In the genomic region with DNA sequence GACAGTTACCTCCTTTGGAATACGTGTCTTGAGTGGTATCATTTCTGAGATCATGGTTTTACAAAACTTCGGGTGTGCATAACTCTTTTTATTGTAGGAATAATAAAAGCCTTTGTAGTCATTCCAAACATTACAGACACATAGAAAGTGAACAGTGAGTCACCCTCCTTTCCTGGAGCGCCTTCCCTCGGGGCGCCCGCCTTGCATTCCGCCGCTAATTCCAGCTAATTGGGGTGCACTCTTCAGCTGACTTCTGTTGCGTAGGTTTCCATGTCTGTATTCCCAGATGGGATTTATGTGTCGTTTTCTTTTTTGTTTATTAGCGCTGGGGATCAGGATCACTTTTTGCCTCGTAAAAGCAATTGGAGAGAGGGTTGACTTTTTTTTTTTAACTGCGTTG, we compare ENCODE assay signal across 14 cellular contexts. TPM values are rescaled to one million over a fixed set of nuclear protein-coding genes. Genes with fewer than 3 reads are reported as not detected.
DNase-seq lines count a peak whose midpoint lies in the region; ATAC-seq, FAIRE-seq and TF ChIP-seq lines count a peak whose summit lies in the region.
"Had no signal": no experiment of that assay in that cellular context is flagged by ENCODE, and none has a peak within 500 bp of the region (broad histone marks: within the 10 kb centered on the region; RNA-seq: fewer than 3 reads in every experiment).

No MANE protein-coding gene starts in this region.

- H3K4me3 ChIP-seq in ACC112 (ENCODE audit: low read depth, low read length) = no peak overlapping the region
- H3K4me3 ChIP-seq: testis had no signal

- peaks cover 98% of the 10 kb centered on the region for H3K79me2 ChIP-seq in ACC112 (ENCODE audit: control insufficient read depth, insufficient read depth, low read length, unreplicated experiment)

- peaks cover 39% of the 10 kb centered on the region for H3K4me1 ChIP-seq in ACC112 (ENCODE audit: control insufficient read depth, insufficient read depth, low read length, unreplicated experiment)

- FAIRE-seq in HTR-8/SVneo (lab: Jason Lieb, UNC) = peak; percentile 75
- FAIRE-seq: colon had no signal

- no peaks in the 10 kb centered on the region for H3K27me3 ChIP-seq in ACC112 (ENCODE audit: insufficient read depth, low read length)
- no peaks in the 10 kb centered on the region for H3K27me3 ChIP-seq in layer of hippocampus (ENCODE audit: control insufficient read depth, insufficient read depth, low read length)
- H3K27me3 ChIP-seq: testis had no signal

- peaks cover 3 to 29% (median 10%) of the 10 kb centered on the region in 5 experiments for H3K9me3 Mint-ChIP-seq in brain

- H3K27ac ChIP-seq in ACC112 (ENCODE audit: low read depth, low read length) (0 out of 2 replicates have a peak overlapping the region, but pooled peaks have one; percentile 6), layer of hippocampus (ENCODE audit: low read depth, low read length) (peak overlapping the region; percentile 8)

- peaks cover 7% of the 10 kb centered on the region for H3K36me3 ChIP-seq in ACC112 (ENCODE audit: insufficient read depth, low read length)

- DNase-seq in HTR-8/SVneo (ENCODE audit: insufficient read length, low spot score) = peak; percentile 71
- DNase-seq in NCI-H69 (lab: John Stamatoyannopoulos, UW) = no peak
- DNase-seq: AML-193, glutamatergic neuron, NCI-H2227 treated with DMSO at 0.1 percent for 48 hours, Right ventricle myocardium superior, testis had no signal

- no peak overlapping the region for H2AFZ ChIP-seq in ACC112 (ENCODE audit: low read length, unreplicated experiment)

- no peaks in the 10 kb centered on the region for H3K27me3 Mint-ChIP-seq in brain

- peaks cover 73% of the 10 kb centered on the region for H3K4me1 Mint-ChIP-seq in brain

- ATAC-seq in HG02798 (IDR thresholded peaks at IDR 0.05; ENCODE audit: poor library complexity, unreplicated experiment) (no peak), GM21529 (IDR thresholded peaks at IDR 0.05; ENCODE audit: unreplicated experiment) (no peak), GM21390 (IDR thresholded peaks at IDR 0.05; ENCODE audit: unreplicated experiment) (no peak)

- no peak for TF ChIP-seq CTCF in brain (conservative IDR thresholded peaks at IDR 0.05)

- H3K4me3 Mint-ChIP-seq in brain = no peak overlapping the region

- peak overlapping the region in 3 of 5 experiments; percentile 11 to 81 (median 64) for H3K27ac Mint-ChIP-seq in brain

- peaks cover 54% of the 10 kb centered on the region for H3K36me3 Mint-ChIP-seq in brain

RNA-seq across cellular contexts. Expression of a gene that starts 18.6 kb away (rescaled TPM):
- 78.4 TPM for polyA plus RNA-seq in brain (ENCODE audit: insufficient read depth, low read depth, low replicate concordance)
